Comparison of ENCODE assay signal across 19 cellular contexts in the genomic region with DNA sequence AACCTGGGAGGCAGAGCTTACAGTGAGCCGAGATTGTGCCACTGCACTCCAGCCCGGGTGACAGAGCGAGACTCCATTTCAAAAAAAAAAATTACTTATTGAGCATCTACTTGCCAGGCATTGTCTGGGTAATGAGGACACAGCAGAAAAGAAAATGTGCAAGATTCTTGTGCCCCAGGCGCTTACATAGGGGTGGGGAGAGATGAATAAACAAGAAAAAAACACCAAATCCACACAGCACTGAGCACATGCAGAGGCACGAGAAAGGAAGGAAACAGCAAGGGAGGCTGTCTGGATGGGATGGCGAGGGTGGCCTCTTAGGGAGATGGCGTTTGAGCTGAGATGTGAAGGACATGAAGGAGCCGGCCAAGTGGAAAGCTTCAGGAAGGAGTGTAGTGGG. TPM values are rescaled to one million over a fixed set of nuclear protein-coding genes. Genes with fewer than 3 reads are reported as not detected.
DNase-seq lines count a peak whose midpoint lies in the region; ATAC-seq and TF ChIP-seq lines count a peak whose summit lies in the region.
"Had no signal": no experiment of that assay in that cellular context is flagged by ENCODE, and none has a peak within 500 bp of the region (broad histone marks: within the 10 kb centered on the region; RNA-seq: fewer than 3 reads in every experiment).

No MANE protein-coding gene starts in this region.

- peaks cover 0 to 50% (median 34%) of the 10 kb centered on the region in 11 experiments; a peak in 20 of 22 replicates for H3K36me3 ChIP-seq in BLaER1 treated with 17β-estradiol and CSF1 and Interleukin-3, amounts not matched to agents 10 nM and 100 nM
- H3K36me3 ChIP-seq in GM23338 (ENCODE audit: insufficient read depth) (0 out of 2 replicates have a peak, but pooled peaks cover 3% of the 10 kb centered on the region), A673 (ENCODE audit: insufficient read depth, low read length, poor library complexity, severe bottlenecking) (peaks cover 20% of the 10 kb centered on the region)

- no peak for DNase-seq in GM23338 (ENCODE audit: low spot score)
- no peak for DNase-seq in activated naive CD8-positive, alpha-beta T cell treated with anti-CD3 and anti-CD28 coated beads, Interleukin-2, amount 10 ng/mL, durations not matched to agents 7 days and 5 days
- DNase-seq in neural crest cell (ENCODE audit: low read depth, low spot score) = no peak
- no peak for DNase-seq in A673 (ENCODE audit: low spot score)
- DNase-seq in activated gamma-delta T cell treated with Interleukin-2 at 50 U/mL for 16 hours = no peak
- no peak for DNase-seq in stimulated activated CD8-positive, alpha-beta memory T cell treated with anti-CD3 and anti-CD28 coated beads, Interleukin-4, amount 100 ng/mL, for 48 hours
- DNase-seq: activated CD4-positive, alpha-beta T cell treated with anti-CD3 and anti-CD28 coated beads, Interleukin-2, amount 50 U/mL, for 1 hour; activated CD8-positive, alpha-beta memory T cell treated with anti-CD3 and anti-CD28 coated beads, Interleukin-2, amount 50 U/mL, for 4 hours; effector memory CD4-positive, alpha-beta T cell; KG1; mucosa of descending colon; NCI-H187 treated with DMSO at 0.1 percent for 48 hours; NCI-H446; stimulated activated CD4-positive, alpha-beta T cell treated with anti-CD3 and anti-CD28 coated beads, Interleukin-12 subunit alpha, Interleukin-12 subunit beta, amount 100 ng/mL, for 4 hours; testis had no signal

- no peaks in the 10 kb centered on the region for H3K79me2 ChIP-seq in GM23338 (replicated peaks; ENCODE audit: insufficient read depth)

- H3F3A ChIP-seq in GM23338 (replicated peaks; ENCODE audit: low read depth) = no peaks in the 10 kb centered on the region

- peak overlapping the region; percentile 67 to 81 (median 73) for H3K4me2 ChIP-seq in BLaER1 treated with 17β-estradiol and CSF1 and Interleukin-3, amounts not matched to agents 10 nM and 100 nM
- H3K4me2 ChIP-seq in GM23338 = no peak overlapping the region

- H3K9me3 Mint-ChIP-seq in GM23338 = no peaks in the 10 kb centered on the region; the same call in 2 of the 3 replicates
- no peaks in the 10 kb centered on the region for H3K9me3 Mint-ChIP-seq in activated naive CD8-positive, alpha-beta T cell treated with anti-CD3 and anti-CD28 coated beads, Interleukin-2, amount 10 ng/mL, durations not matched to agents 7 days and 5 days
- no peaks in the 10 kb centered on the region for H3K9me3 Mint-ChIP-seq in neural crest cell

- H3K27ac ChIP-seq in BLaER1 treated with 17β-estradiol and CSF1 and Interleukin-3, amounts not matched to agents 10 nM and 100 nM = peak overlapping the region in 9 of 11 experiments; percentile 57 to 78 (median 71); a peak in 19 of 22 replicates
- peak overlapping the region; percentile 79 for H3K27ac ChIP-seq in GM23338 (ENCODE audit: low read depth)
- no peak overlapping the region for H3K27ac ChIP-seq in A673 (ENCODE audit: low read depth, low read length, poor library complexity, severe bottlenecking)
- H3K27ac ChIP-seq: neutrophil, testis had no signal

- H3K36me3 Mint-ChIP-seq in GM23338 (ENCODE audit: low read depth) (peaks cover 19% of the 10 kb centered on the region; the same call in 2 of the 3 replicates), neural crest cell (ENCODE audit: low read depth) (no peaks in the 10 kb centered on the region)
- peaks cover 8% of the 10 kb centered on the region for H3K36me3 Mint-ChIP-seq in activated naive CD8-positive, alpha-beta T cell treated with anti-CD3 and anti-CD28 coated beads, Interleukin-2, amount 10 ng/mL, durations not matched to agents 7 days and 5 days

- no peak overlapping the region for H2AFZ ChIP-seq in GM23338

- no peaks in the 10 kb centered on the region; a peak in 1 of 22 replicates for H4K20me1 ChIP-seq in BLaER1 treated with 17β-estradiol and CSF1 and Interleukin-3, amounts not matched to agents 10 nM and 100 nM
- H4K20me1 ChIP-seq in GM23338 (replicated peaks; ENCODE audit: insufficient read depth) = no peaks in the 10 kb centered on the region

- H3K9ac ChIP-seq in BLaER1 treated with 17β-estradiol and CSF1 and Interleukin-3, amounts not matched to agents 10 nM and 100 nM = peak overlapping the region in 10 of 11 experiments; percentile 11 to 64 (median 52); a peak in 18 of 22 replicates

- no peaks in the 10 kb centered on the region for H3K27me3 ChIP-seq in BLaER1 treated with 17β-estradiol and CSF1 and Interleukin-3, amounts not matched to agents 10 nM and 100 nM
- H3K27me3 ChIP-seq in GM23338 (ENCODE audit: insufficient read depth) = no peaks in the 10 kb centered on the region
- no peaks in the 10 kb centered on the region for H3K27me3 ChIP-seq in A673 (replicated peaks; ENCODE audit: insufficient read depth, low read depth, low read length, poor library complexity)
- H3K27me3 ChIP-seq: neutrophil, testis had no signal

- ATAC-seq in GM23338 (no peak; the same call in 2 of the 3 replicates), HG02571 (IDR thresholded peaks at IDR 0.05; ENCODE audit: unreplicated experiment) (no peak)
- ATAC-seq in activated naive CD8-positive, alpha-beta T cell treated with anti-CD3 and anti-CD28 coated beads, Interleukin-2, amount 10 ng/mL, durations not matched to agents 7 days and 5 days (ENCODE audit: low read depth) = no peak
- ATAC-seq: left lobe of liver, mucosa of descending colon had no signal

- CTCF ChIA-PET in A673 (lab: Charles Lee) = no interaction called here

- intact Hi-C loops in A673 (cut with micrococcal nuclease; ENCODE audit: unreplicated experiment) = no loop called here

- H3K4me3 Mint-ChIP-seq in GM23338 (no peak overlapping the region; the same call in 2 of the 3 replicates), neural crest cell (no peak overlapping the region)
- H3K4me3 Mint-ChIP-seq in activated naive CD8-positive, alpha-beta T cell treated with anti-CD3 and anti-CD28 coated beads, Interleukin-2, amount 10 ng/mL, durations not matched to agents 7 days and 5 days = no peak overlapping the region

- H3K4me3 ChIP-seq in BLaER1 treated with 17β-estradiol and CSF1 and Interleukin-3, amounts not matched to agents 10 nM and 100 nM = no peak overlapping the region
- no peak overlapping the region for H3K4me3 ChIP-seq in GM23338
- H3K4me3 ChIP-seq in A673 (ENCODE audit: low read depth, low read length, poor library complexity, severe bottlenecking) = no peak overlapping the region
- H3K4me3 ChIP-seq: mucosa of descending colon, testis had no signal

- H3K4me1 Mint-ChIP-seq in GM23338 (peaks cover 3% of the 10 kb centered on the region; the same call in 2 of the 3 replicates), neural crest cell (peaks cover 5% of the 10 kb centered on the region)
- peaks cover 7% of the 10 kb centered on the region for H3K4me1 Mint-ChIP-seq in activated naive CD8-positive, alpha-beta T cell treated with anti-CD3 and anti-CD28 coated beads, Interleukin-2, amount 10 ng/mL, durations not matched to agents 7 days and 5 days

- TF ChIP-seq CTCF in GM23338 (conservative IDR thresholded peaks at IDR 0.05; ENCODE audit: low read depth in 2 of 2) = no peak
- TF ChIP-seq CTCF in neural crest cell (conservative IDR thresholded peaks at IDR 0.05) = no peak
- TF ChIP-seq CTCF in A673 (conservative IDR thresholded peaks at IDR 0.05; ENCODE audit: low read depth, low read length) = no peak

- no TSS peak for BruUV-seq in A673 (replicated peaks; lab: Mats Ljungman, UMichigan)

- H3K9me3 ChIP-seq in BLaER1 treated with 17β-estradiol and CSF1 and Interleukin-3, amounts not matched to agents 10 nM and 100 nM (replicated peaks in 1 of 11) = no peaks in the 10 kb centered on the region
- no peaks in the 10 kb centered on the region for H3K9me3 ChIP-seq in A673 (ENCODE audit: low read depth, low read length, poor library complexity, severe bottlenecking)
- H3K9me3 ChIP-seq: mucosa of descending colon, neutrophil, testis had no signal

- POLR2A ChIA-PET in activated naive CD8-positive, alpha-beta T cell treated with anti-CD3 and anti-CD28 coated beads, Interleukin-2, amount 10 ng/mL, durations not matched to agents 7 days and 5 days (lab: Charles Lee) = no interaction called here
- POLR2A ChIA-PET in A673 (lab: Charles Lee; ENCODE audit: low non-redundant PET) = interaction anchor here (0.6 kb wide), 1 partner anchor 37 kb away, joined by 4 read pairs; no protein-coding TSS in a partner anchor

- H3K9me2 ChIP-seq in GM23338 (ENCODE audit: insufficient read depth) = no peaks in the 10 kb centered on the region

- H3K27me3 Mint-ChIP-seq in GM23338 (ENCODE audit: insufficient read depth, low read depth, poor library complexity) (peaks cover 2% of the 10 kb centered on the region), neural crest cell (ENCODE audit: low read depth) (no peaks in the 10 kb centered on the region)
- no peaks in the 10 kb centered on the region for H3K27me3 Mint-ChIP-seq in activated naive CD8-positive, alpha-beta T cell treated with anti-CD3 and anti-CD28 coated beads, Interleukin-2, amount 10 ng/mL, durations not matched to agents 7 days and 5 days

- peaks cover 31 to 66% (median 42%) of the 10 kb centered on the region in 10 experiments for H3K4me1 ChIP-seq in BLaER1 treated with 17β-estradiol and CSF1 and Interleukin-3, amounts not matched to agents 10 nM and 100 nM
- H3K4me1 ChIP-seq in GM23338 (ENCODE audit: insufficient read depth) (no peaks in the 10 kb centered on the region), A673 (ENCODE audit: insufficient read depth, low read length, poor library complexity, severe bottlenecking) (peaks cover 5% of the 10 kb centered on the region)
- H3K4me1 ChIP-seq: testis had no signal

- H3K27ac Mint-ChIP-seq in GM23338 = no peak overlapping the region
- peak overlapping the region; percentile 19 for H3K27ac Mint-ChIP-seq in activated naive CD8-positive, alpha-beta T cell treated with anti-CD3 and anti-CD28 coated beads, Interleukin-2, amount 10 ng/mL, durations not matched to agents 7 days and 5 days
- H3K27ac Mint-ChIP-seq in neural crest cell (ENCODE audit: unreplicated experiment) = peak overlapping the region; percentile 80

RNA-seq across cellular contexts. Expression of a gene that starts 14.0 kb away (rescaled TPM):
- 68.4 and 78.3 TPM in 2 replicates for total RNA-seq in GM23338 (2014; rRNA removed; shearing (Covaris generic))
- 48.7 and 51.5 TPM in 2 replicates for polyA plus RNA-seq in GM23338 (2016; fragmentation: Nextera tagmentation; extraction: Ambion mirVana)
- 10 to 100 TPM; 37.7 to 40.4 TPM for total RNA-seq in activated naive CD8-positive, alpha-beta T cell treated with anti-CD3 and anti-CD28 coated beads, Interleukin-2, amount 10 ng/mL, durations not matched to agents 7 days and 5 days
- 120 and 128 TPM in 2 replicates for total RNA-seq in neural crest cell
- total RNA-seq in A673 (2021) = 135 TPM in 2 replicates

RNA-seq across cellular contexts. Expression of a gene that starts 46.3 kb away (rescaled TPM):
- 949 and 964 TPM in 2 replicates for total RNA-seq in GM23338 (2014; rRNA removed; shearing (Covaris generic))
- polyA plus RNA-seq in GM23338 (2016; fragmentation: Nextera tagmentation; extraction: Ambion mirVana) = 1,113 and 1,261 TPM in 2 replicates
- total RNA-seq in activated naive CD8-positive, alpha-beta T cell treated with anti-CD3 and anti-CD28 coated beads, Interleukin-2, amount 10 ng/mL, durations not matched to agents 7 days and 5 days = 100 to 1,000 TPM; 411 to 415 TPM
- total RNA-seq in neural crest cell = 891 and 930 TPM in 2 replicates
- 942 and 1,009 TPM in 2 replicates for total RNA-seq in A673 (2021)

RNA-seq across cellular contexts. Expression of a gene that starts 59.6 kb away (rescaled TPM):
- total RNA-seq in GM23338 (2014; rRNA removed; shearing (Covaris generic)) = 16.3 and 17.7 TPM in 2 replicates
- polyA plus RNA-seq in GM23338 (2016; fragmentation: Nextera tagmentation; extraction: Ambion mirVana) = 6.2 and 6.7 TPM in 2 replicates
- 1 to 10 TPM; 7.4 to 9.6 TPM for total RNA-seq in activated naive CD8-positive, alpha-beta T cell treated with anti-CD3 and anti-CD28 coated beads, Interleukin-2, amount 10 ng/mL, durations not matched to agents 7 days and 5 days
- total RNA-seq in neural crest cell (28.0 and 30.0 TPM in 2 replicates), A673 (2021) (12.3 and 21.5 TPM in 2 replicates)
